ENCODE assay signal across 1 cellular context in the genomic region with DNA sequence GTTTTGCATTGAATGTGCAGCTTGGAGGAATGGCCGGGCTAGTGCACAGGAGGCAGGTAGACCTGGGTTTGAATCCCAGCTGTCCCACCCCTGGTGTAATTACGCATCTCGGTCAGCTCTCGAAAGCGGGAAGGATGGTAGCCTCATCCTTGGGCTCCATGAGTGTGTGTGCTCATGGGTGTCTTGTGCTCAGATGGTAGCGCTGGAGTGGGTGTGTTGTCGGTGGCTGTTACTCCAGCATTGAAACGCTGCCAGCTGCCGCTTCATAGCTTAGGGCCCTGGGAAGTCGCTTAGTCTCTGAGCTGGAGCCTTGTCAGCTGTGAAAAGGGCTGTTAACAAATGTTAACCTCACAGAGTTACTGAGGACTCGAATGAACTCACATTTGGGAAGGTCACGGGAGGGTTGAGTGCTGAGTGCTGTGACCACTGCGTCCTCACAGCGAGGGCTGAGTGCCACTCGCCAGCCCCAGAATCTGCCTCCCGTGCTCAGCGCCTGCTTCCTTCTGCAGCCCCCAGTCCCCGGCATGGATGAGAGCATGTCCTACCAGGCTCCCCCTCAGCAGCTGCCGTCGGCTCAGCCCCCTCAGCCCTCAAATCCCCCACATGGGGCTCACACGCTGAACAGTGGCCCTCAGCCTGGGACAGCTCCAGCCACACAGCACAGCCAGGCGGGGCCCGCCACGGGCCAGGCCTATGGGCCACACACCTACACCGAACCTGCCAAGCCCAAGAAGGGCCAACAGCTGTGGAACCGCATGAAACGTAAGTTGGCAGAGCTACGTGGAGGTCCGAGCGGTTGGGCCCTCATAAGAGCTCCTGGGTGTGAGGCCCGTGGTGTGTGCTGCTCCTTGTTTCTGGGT.
A peak's percentile ranks its signal among the peaks of the same experiment; 100 is the strongest.
TF ChIP-seq lines count a peak whose summit lies in the region.

No MANE protein-coding gene starts in this region.

TF ChIP-seq in HepG2, 621 proteins besides CTCF, POLR2A, EP300 and RAD21:
- TF ChIP-seq RBFOX2 (IDR thresholded peaks at IDR 0.05; ENCODE audit: low read depth, low read length) (peak; percentile 77), CREB1 (IDR thresholded peaks at IDR 0.05) (no peak), CREB1 (CRISPR knock-in tag; IDR thresholded peaks at IDR 0.05) (no peak), AGO2 (optimal IDR thresholded peaks at IDR 0.05; ENCODE audit: low read depth, low read length) (peak; percentile 82)
